1 cellular context compared by ENCODE assay signal in the genomic region with DNA sequence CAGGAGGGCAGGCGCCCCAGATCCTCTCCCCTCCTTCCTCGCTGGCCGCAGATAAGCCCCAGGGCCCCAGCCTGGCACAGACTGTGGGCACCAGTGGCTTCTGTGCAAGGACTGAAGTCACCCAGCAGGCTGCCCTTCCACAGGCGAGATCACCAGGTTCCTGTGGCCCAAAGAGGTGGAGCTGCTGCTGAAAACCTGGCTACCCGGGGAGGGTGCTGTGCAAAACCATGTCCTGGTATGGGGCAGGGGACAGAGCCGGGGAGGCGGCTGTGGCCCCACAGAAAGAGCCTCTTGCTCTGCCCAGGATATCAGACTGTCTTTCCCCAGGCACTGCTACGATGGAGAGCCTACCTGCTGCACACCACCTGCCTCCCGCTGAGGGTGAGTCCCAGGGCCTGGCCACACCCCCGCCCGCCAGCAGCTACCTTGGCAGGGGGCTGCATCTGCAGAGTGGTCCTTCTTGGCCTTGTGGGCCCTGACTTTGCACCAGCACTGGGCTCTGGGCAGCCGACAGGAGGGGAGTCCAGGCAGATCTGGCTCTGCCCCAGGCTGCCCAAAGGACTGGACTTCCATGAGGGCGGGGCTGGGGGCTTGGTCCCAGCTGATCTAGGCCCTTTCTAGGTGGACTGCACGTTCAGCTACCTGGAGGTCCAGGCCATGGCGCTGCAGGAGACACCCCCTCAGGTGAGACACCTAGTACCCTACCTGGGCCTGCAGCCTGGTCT.
TF ChIP-seq lines count a peak whose summit lies in the region.

No MANE protein-coding gene starts in this region.

TF ChIP-seq in HepG2, 621 proteins besides CTCF, POLR2A, EP300 and RAD21:
- TF ChIP-seq HNRNPL (IDR thresholded peaks at IDR 0.05; ENCODE audit: low read depth, low read length) (peak; percentile 80; the same call in 1 of the 2 replicates), MXI1 (IDR thresholded peaks at IDR 0.05; ENCODE audit: borderline replicate concordance, low read depth, low read length) (0 out of 3 replicates have a peak, but pooled peaks have one; percentile 3), KLF16 (CRISPR knock-in tag; IDR thresholded peaks at IDR 0.05) (0 out of 4 replicates have a peak, but pooled peaks of 1 of the 2 experiments have one; percentile 29), RXRA (CRISPR knock-in tag; IDR thresholded peaks at IDR 0.05) (0 out of 2 replicates have a peak, but pooled peaks have one; percentile 24), KDM1A (CRISPR knock-in tag; IDR thresholded peaks at IDR 0.05) (no peak), ZNF343 (CRISPR knock-in tag; IDR thresholded peaks at IDR 0.05) (0 out of 2 replicates have a peak, but pooled peaks have one; percentile 17), MAFG (CRISPR knock-in tag; IDR thresholded peaks at IDR 0.05) (0 out of 2 replicates have a peak, but pooled peaks have one; percentile 12), ZNF572 (CRISPR knock-in tag; IDR thresholded peaks at IDR 0.05) (peak; percentile 89; the same call in 1 of the 2 replicates), FLYWCH1 (CRISPR knock-in tag; IDR thresholded peaks at IDR 0.05) (no peak), ZNF839 (CRISPR knock-in tag; IDR thresholded peaks at IDR 0.05; ENCODE audit: borderline replicate concordance) (no peak), KDM2A (CRISPR knock-in tag; IDR thresholded peaks at IDR 0.05; ENCODE audit: borderline replicate concordance, low read depth) (0 out of 2 replicates have a peak, but pooled peaks have one; percentile 31)
- TF ChIP-seq, protein P1, sequence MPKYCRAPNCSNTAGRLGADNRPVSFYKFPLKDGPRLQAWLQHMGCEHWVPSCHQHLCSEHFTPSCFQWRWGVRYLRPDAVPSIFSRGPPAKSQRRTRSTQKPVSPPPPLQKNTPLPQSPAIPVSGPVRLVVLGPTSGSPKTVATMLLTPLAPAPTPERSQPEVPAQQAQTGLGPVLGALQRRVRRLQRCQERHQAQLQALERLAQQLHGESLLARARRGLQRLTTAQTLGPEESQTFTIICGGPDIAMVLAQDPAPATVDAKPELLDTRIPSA (CRISPR knock-in tag; IDR thresholded peaks at IDR 0.05; ENCODE audit: borderline replicate concordance) = 0 out of 2 replicates have a peak, but pooled peaks have one; percentile 57
